Comparison of ENCODE assay signal across 30 cellular contexts in genomic region chr7:155452505-155453295, GRCh38. TPM values are rescaled to one million over a fixed set of nuclear protein-coding genes. Genes with fewer than 3 reads are reported as not detected.
DNase-seq lines count a peak whose midpoint lies in the region; ATAC-seq and TF ChIP-seq lines count a peak whose summit lies in the region.
"Had no signal": no experiment of that assay in that cellular context is flagged by ENCODE, and none has a peak within 500 bp of the region (broad histone marks: within the 10 kb centered on the region; RNA-seq: fewer than 3 reads in every experiment).

No MANE protein-coding gene starts in this region.

- H3K9me3 Mint-ChIP-seq in activated CD4-positive, alpha-beta T cell treated with anti-CD3 and anti-CD28 coated beads, Interleukin-2, amount 10 ng/mL, durations not matched to agents 24 days and 14 days: no peaks in the 10 kb centered on the region
- no peaks in the 10 kb centered on the region for H3K9me3 Mint-ChIP-seq in activated B cell treated with CpG ODN at 0.5 μM for 24 hours
- H3K9me3 Mint-ChIP-seq: CD8-positive, alpha-beta memory T cell had no signal

- H3K4me1 ChIP-seq in iPS-15b (ENCODE audit: control insufficient read depth, insufficient read depth, low read length): no peaks in the 10 kb centered on the region
- H3K4me1 ChIP-seq: BE2C had no signal

- H3K4me3 ChIP-seq in iPS-15b (ENCODE audit: low read depth, low read length) (peak overlapping the region; percentile 18), dorsolateral prefrontal cortex (no peak overlapping the region)
- H3K4me3 ChIP-seq: MG63, PC-9, SJCRH30 had no signal

- H3K36me3 ChIP-seq in iPS-15b (ENCODE audit: control insufficient read depth, insufficient read depth, low read length): no peaks in the 10 kb centered on the region
- H3K36me3 ChIP-seq: BE2C, MG63, SJCRH30 had no signal

- no peak for DNase-seq in activated CD4-positive, alpha-beta T cell treated with anti-CD3 and anti-CD28 coated beads, Interleukin-2, amount 10 ng/mL, durations not matched to agents 24 days and 14 days
- DNase-seq in activated CD4-positive, alpha-beta T cell treated with anti-CD3 and anti-CD28 coated beads, Interleukin-2, amount 50 U/mL, for 48 hours: no peak
- DNase-seq in activated B cell treated with CpG ODN at 0.5 μM for 24 hours: no peak
- peak; percentile 37 for DNase-seq in retina
- DNase-seq in HuH-7.5 (ENCODE audit: low spot score): no peak
- no peak for DNase-seq in dorsolateral prefrontal cortex
- DNase-seq: 8988T, ACHN, BE2C, DMS 273 treated with DMSO at 0.1 percent for 48 hours, DMS79, EL, GDM1, KBM-7, MG63, NCI-H2029, NCI-H446, NCI-H526, NCI-H82, PC-9, SJCRH30 had no signal

- H3K27me3 Mint-ChIP-seq in activated CD4-positive, alpha-beta T cell treated with anti-CD3 and anti-CD28 coated beads, Interleukin-2, amount 10 ng/mL, durations not matched to agents 24 days and 14 days: peaks cover 74% of the 10 kb centered on the region
- peaks cover 53% of the 10 kb centered on the region for H3K27me3 Mint-ChIP-seq in activated B cell treated with CpG ODN at 0.5 μM for 24 hours

- no peak for ATAC-seq in activated B cell treated with CpG ODN at 0.5 μM for 24 hours (ENCODE audit: low read depth)
- ATAC-seq in GM21390 (IDR thresholded peaks at IDR 0.05; ENCODE audit: unreplicated experiment): no peak
- ATAC-seq: HepG2, Right ventricle myocardium inferior had no signal

- H3K9me3 ChIP-seq in iPS-15b (ENCODE audit: control insufficient read depth, insufficient read depth, low read length): no peaks in the 10 kb centered on the region
- H3K9me3 ChIP-seq: BE2C, MG63, SJCRH30 had no signal

- TF ChIP-seq CTCF in activated B cell treated with CpG ODN at 0.5 μM for 24 hours (IDR thresholded peaks at IDR 0.05) (no peak), dorsolateral prefrontal cortex (IDR thresholded peaks at IDR 0.05 in 54 of 56, conservative IDR thresholded peaks at IDR 0.05 in 2 of 56; ENCODE audit: low read depth in 1 of 56, partially characterized antibody in 56 of 56) (no peak)

- peak overlapping the region in 1 of 59 donors; percentile 97 for H3K27ac ChIP-seq in dorsolateral prefrontal cortex
- H3K27ac ChIP-seq: PC-9, SJCRH30 had no signal

- CTCF ChIA-PET in activated B cell treated with CpG ODN at 0.5 μM for 24 hours (lab: Charles Lee): interaction anchor here (0.8 kb wide), 1 partner anchor 72 kb away, joined by 4 read pairs; no protein-coding TSS in a partner anchor

- H3K4me1 Mint-ChIP-seq in activated CD4-positive, alpha-beta T cell treated with anti-CD3 and anti-CD28 coated beads, Interleukin-2, amount 10 ng/mL, durations not matched to agents 24 days and 14 days: peaks cover 6% of the 10 kb centered on the region
- H3K4me1 Mint-ChIP-seq in activated B cell treated with CpG ODN at 0.5 μM for 24 hours: peaks cover 31% of the 10 kb centered on the region

- POLR2A ChIA-PET in activated B cell treated with CpG ODN at 0.5 μM for 24 hours (lab: Charles Lee): no interaction called here

- no peak overlapping the region for H3K9ac ChIP-seq in iPS-15b (ENCODE audit: low read depth, low read length)

- H3K36me3 Mint-ChIP-seq in activated CD4-positive, alpha-beta T cell treated with anti-CD3 and anti-CD28 coated beads, Interleukin-2, amount 10 ng/mL, durations not matched to agents 24 days and 14 days (ENCODE audit: low read depth): no peaks in the 10 kb centered on the region
- no peaks in the 10 kb centered on the region for H3K36me3 Mint-ChIP-seq in activated B cell treated with CpG ODN at 0.5 μM for 24 hours (ENCODE audit: low read depth)
- H3K36me3 Mint-ChIP-seq: CD8-positive, alpha-beta memory T cell had no signal

- H3K27me3 ChIP-seq in iPS-15b (ENCODE audit: control insufficient read depth, insufficient read depth, low read length) (peaks cover 94% of the 10 kb centered on the region), dorsolateral prefrontal cortex (peaks cover 45 to 97% (median 96%) of the 10 kb centered on the region in 45 donors)
- H3K27me3 ChIP-seq: SJCRH30 had no signal

- H3K4me3 Mint-ChIP-seq in activated CD4-positive, alpha-beta T cell treated with anti-CD3 and anti-CD28 coated beads, Interleukin-2, amount 10 ng/mL, durations not matched to agents 24 days and 14 days: no peak overlapping the region
- no peak overlapping the region for H3K4me3 Mint-ChIP-seq in activated B cell treated with CpG ODN at 0.5 μM for 24 hours

- peak overlapping the region; percentile 11 for H3K27ac Mint-ChIP-seq in activated CD4-positive, alpha-beta T cell treated with anti-CD3 and anti-CD28 coated beads, Interleukin-2, amount 10 ng/mL, durations not matched to agents 24 days and 14 days
- peak overlapping the region; percentile 6 for H3K27ac Mint-ChIP-seq in activated B cell treated with CpG ODN at 0.5 μM for 24 hours
- H3K27ac Mint-ChIP-seq: CD14-positive monocyte had no signal

- intact Hi-C loops in activated CD4-positive, alpha-beta T cell treated with anti-CD3 and anti-CD28 coated beads, Interleukin-2, amount 10 ng/mL, durations not matched to agents 24 days and 14 days (cut with micrococcal nuclease): loop anchor here (5.0 kb wide), 1 partner anchor 1565 kb away; no protein-coding TSS in a partner anchor
- intact Hi-C loops in activated B cell treated with CpG ODN at 0.5 μM for 24 hours (cut with micrococcal nuclease) (loop anchor here (2.0 kb wide), 1 partner anchor 78 kb away; no protein-coding TSS in a partner anchor), dorsolateral prefrontal cortex (cut with DNase I) (loop anchor here in 1 of 2 donors (5.0 kb wide), 1 partner anchor 40 kb away; no protein-coding TSS in a partner anchor)

RNA-seq across cellular contexts. Expression of gene EN2, which starts 5.2 kb away (rescaled TPM):
- total RNA-seq in activated CD4-positive, alpha-beta T cell treated with anti-CD3 and anti-CD28 coated beads, Interleukin-2, amount 10 ng/mL, durations not matched to agents 24 days and 14 days: not detected in 2 replicates
- total RNA-seq in activated B cell treated with CpG ODN at 0.5 μM for 24 hours (not detected in 2 replicates), dorsolateral prefrontal cortex (under 1 TPM in 66 of 120 experiments, not detected in 54; 0.10 to 0.69 (median 0.25) TPM)
- total RNA-seq: CD8-positive, alpha-beta memory T cell; H7; HepG2; HT1080; PC-9; RPMI7951 had no signal
